In genomic region chrX:15853586-15854079, GRCh38 we compare ENCODE assay signal across 8 cellular contexts. TPM values are rescaled to one million over a fixed set of nuclear protein-coding genes. Genes with fewer than 3 reads are reported as not detected.
DNase-seq lines count a peak whose midpoint lies in the region; ATAC-seq and TF ChIP-seq lines count a peak whose summit lies in the region.

No MANE protein-coding gene starts in this region.

- peaks cover 61% of the 10 kb centered on the region for H4K20me1 ChIP-seq in BLaER1
- no peaks in the 10 kb centered on the region for H4K20me1 ChIP-seq in KMS-11 (ENCODE audit: insufficient read depth)

- H3K9ac ChIP-seq in BLaER1 (peak overlapping the region; percentile 75), KMS-11 (peak overlapping the region; percentile 71; the same call in 1 of the 2 replicates)

- no peaks in the 10 kb centered on the region for H3K9me3 ChIP-seq in BLaER1

- 0 out of 2 replicates have a peak, but pooled peaks cover 3% of the 10 kb centered on the region for H3K36me3 ChIP-seq in BLaER1
- H3K36me3 ChIP-seq in KMS-11 (ENCODE audit: insufficient read depth) = no peaks in the 10 kb centered on the region

- H3K4me3 ChIP-seq in BLaER1 (peak overlapping the region; percentile 74), KMS-11 (IDR thresholded peaks at IDR 0.05; ENCODE audit: insufficient read depth, low read depth, low read length) (no peak overlapping the region), cardiac fibroblast (replicated peaks in 1 of 2; ENCODE audit: low read depth in 2 of 2, low read length in 2 of 2) (peak overlapping the region; percentile 51 to 63)

- H3K4me1 ChIP-seq in BLaER1 (peaks cover 16% of the 10 kb centered on the region; the same call in 1 of the 2 replicates), KMS-11 (ENCODE audit: low read depth, poor library complexity, severe bottlenecking) (peaks cover 36% of the 10 kb centered on the region)

- no peaks in the 10 kb centered on the region for H3K79me2 ChIP-seq in KMS-11 (ENCODE audit: insufficient read depth, low read depth)

- no peak for TF ChIP-seq CTCF in KMS-11 (conservative IDR thresholded peaks at IDR 0.05; ENCODE audit: low read depth, low read length)
- TF ChIP-seq CTCF in cardiac fibroblast (IDR thresholded peaks at IDR 0.05; ENCODE audit: low read depth, low read length) = no peak

- DNase-seq in cardiac fibroblast (ENCODE audit: low read depth in 2 of 2) (no peak), myocyte (ENCODE audit: low read depth) (peak; percentile 13), C1 segment of cervical spinal cord (lab: John Stamatoyannopoulos, UW) (no peak), NCI-H146 (lab: John Stamatoyannopoulos, UW) (no peak)

- H3K27me3 ChIP-seq in BLaER1 (peaks cover 92% of the 10 kb centered on the region), KMS-11 (ENCODE audit: insufficient read depth, low read depth) (no peaks in the 10 kb centered on the region)

- ATAC-seq in HG02884 (IDR thresholded peaks at IDR 0.05; ENCODE audit: unreplicated experiment) (no peak), GM18519 (IDR thresholded peaks at IDR 0.05; ENCODE audit: low FRiP score, unreplicated experiment) (no peak)

- H3K4me2 ChIP-seq in BLaER1 (peak overlapping the region; percentile 85), KMS-11 (peak overlapping the region; percentile 41)

- H2AFZ ChIP-seq in KMS-11 (ENCODE audit: low read depth) = peak overlapping the region; percentile 29

- peak overlapping the region; percentile 75; the same call in 1 of the 2 replicates for H3K27ac ChIP-seq in BLaER1
- H3K27ac ChIP-seq in KMS-11 = peak overlapping the region; percentile 50

RNA-seq across cellular contexts. Expression of gene AP1S2, which starts 1.0 kb away (rescaled TPM):
- total RNA-seq in myocyte = 61.2 and 77.3 TPM in 2 replicates
- polyA plus RNA-seq in myocyte (2012) = 19.8 TPM
